Comparison of ENCODE assay signal across 7 cellular contexts in the genomic region with DNA sequence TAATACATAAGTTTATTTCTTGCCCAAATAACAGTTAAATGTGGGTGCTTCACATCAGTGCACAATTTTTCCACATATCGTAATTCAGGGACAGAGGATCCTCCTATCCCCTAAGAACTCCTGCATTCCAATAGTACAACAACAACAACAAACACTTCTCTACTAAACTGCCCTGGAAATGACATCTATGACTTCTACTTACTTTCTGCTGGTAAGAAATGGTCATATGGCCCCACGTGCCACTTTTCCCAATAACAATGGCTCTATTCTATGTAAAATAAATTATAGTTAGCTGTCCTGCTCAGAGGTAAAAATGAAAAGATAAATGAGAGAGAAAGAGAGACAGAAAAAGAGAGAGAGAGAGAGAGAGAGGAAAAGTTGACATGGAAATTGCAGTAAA.
"Had no signal": no experiment of that assay in that cellular context is flagged by ENCODE, and none has a peak within 500 bp of the region (broad histone marks: within the 10 kb centered on the region; RNA-seq: fewer than 3 reads in every experiment).

No MANE protein-coding gene starts in this region.

- DNase-seq: H9, HCEC 1CT, HFFc6, IMR-90, KG1 had no signal

- H3K4me1 Mint-ChIP-seq: GM23338, H9 had no signal

- H3K4me3 Mint-ChIP-seq: GM23338, H9, HFFc6 had no signal

- H3K4me2 ChIP-seq: GM23338 had no signal

- H2AFZ ChIP-seq: GM23338 had no signal

- ATAC-seq: GM23338, K562 had no signal

- H3K4me3 ChIP-seq: GM23338, K562 had no signal

- H3K9me3 Mint-ChIP-seq: GM23338, H9, HFFc6 had no signal

- H3K27ac Mint-ChIP-seq: GM23338, H9, HFFc6 had no signal
